17 cellular contexts compared by ENCODE assay signal in the genomic region with DNA sequence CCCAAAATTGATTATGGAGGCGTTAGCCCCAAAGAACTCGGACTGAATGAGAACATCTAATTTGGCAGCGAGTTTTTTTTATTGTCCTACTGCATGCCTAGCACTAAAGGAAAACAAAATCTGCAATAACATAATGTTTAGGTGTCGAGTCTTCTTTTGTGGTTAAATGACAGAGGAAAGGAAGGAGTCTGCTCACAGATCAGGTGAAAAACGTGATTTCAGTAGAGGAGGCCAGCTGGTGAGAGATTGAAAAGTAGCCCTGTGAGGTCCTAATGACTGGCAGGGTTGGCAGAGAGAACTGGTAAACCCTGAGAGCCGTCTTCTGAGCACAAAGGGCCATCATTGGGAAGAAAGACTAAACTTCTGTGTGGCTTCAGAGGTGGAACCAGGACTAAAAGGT.
"Had no signal": no experiment of that assay in that cellular context is flagged by ENCODE, and none has a peak within 500 bp of the region (broad histone marks: within the 10 kb centered on the region; RNA-seq: fewer than 3 reads in every experiment).

No MANE protein-coding gene starts in this region.

- H3K9me3 Mint-ChIP-seq: activated T-cell treated with anti-CD3 and anti-CD28 coated beads, Interleukin-2, amount 50 U/mL, for 72 hours; neural crest cell had no signal

- H3K4me3 Mint-ChIP-seq: activated T-cell treated with anti-CD3 and anti-CD28 coated beads, Interleukin-2, amount 50 U/mL, for 72 hours; neural crest cell had no signal

- H3K4me1 Mint-ChIP-seq: neural crest cell had no signal

- H3K27ac Mint-ChIP-seq: activated T-cell treated with anti-CD3 and anti-CD28 coated beads, Interleukin-2, amount 50 U/mL, for 72 hours had no signal

- FAIRE-seq: TTC549 had no signal

- DNase-seq: activated CD4-positive, alpha-beta T cell treated with anti-CD3 and anti-CD28 coated beads, Interleukin-2, amount 50 U/mL, for 1 hour; activated CD4-positive, CD25-positive, alpha-beta regulatory T cell; activated gamma-delta T cell treated with Interleukin-2 at 50 U/mL for 16 hours; activated T-cell treated with anti-CD3 and anti-CD28 coated beads, Interleukin-2, amount 50 U/mL, for 72 hours; cerebellar nuclear complex; effector CD8-positive, alpha-beta T cell; foreskin melanocyte; head of caudate nucleus; mesendoderm; right cardiac atrium; stimulated activated CD4-positive, alpha-beta T cell treated with anti-CD3 and anti-CD28 coated beads, Interleukin-4, amount 100 ng/mL, for 4 hours; stimulated activated CD8-positive, alpha-beta memory T cell treated with anti-CD3 and anti-CD28 coated beads, Interleukin-4, amount 100 ng/mL, for 48 hours; stomach; testis; upper lobe of left lung had no signal

- ATAC-seq: activated T-cell treated with anti-CD3 and anti-CD28 coated beads, Interleukin-2, amount 50 U/mL, for 72 hours; right cardiac atrium had no signal
